In genomic region chr11:57763568-57763967, GRCh38 we compare ENCODE assay signal across 9 cellular contexts. TPM values are rescaled to one million over a fixed set of nuclear protein-coding genes. Genes with fewer than 3 reads are reported as not detected.
DNase-seq lines count a peak whose midpoint lies in the region; ATAC-seq, FAIRE-seq and TF ChIP-seq lines count a peak whose summit lies in the region.
"Had no signal": no experiment of that assay in that cellular context is flagged by ENCODE, and none has a peak within 500 bp of the region (broad histone marks: within the 10 kb centered on the region; RNA-seq: fewer than 3 reads in every experiment).

No MANE protein-coding gene starts in this region.

- ATAC-seq in K562: peak; percentile 70
- no peak for ATAC-seq in natural killer cell

- H3K79me2 ChIP-seq in K562 (ENCODE audit: control insufficient read depth, insufficient read depth, low read length): peaks cover 67% of the 10 kb centered on the region

- peak in 2 of 3 experiments; percentile 16 to 17; a peak in 1 of 6 replicates for TF ChIP-seq CTCF in K562 (IDR thresholded peaks at IDR 0.05 in 2 of 3, conservative IDR thresholded peaks at IDR 0.05 in 1 of 3; ENCODE audit: insufficient read depth in 2 of 3, low read depth in 1 of 3, low read length in 3 of 3)
- TF ChIP-seq CTCF in stomach (IDR thresholded peaks at IDR 0.05): peak in 3 of 7 experiments; percentile 16 to 22 (median 20)
- TF ChIP-seq CTCF in natural killer cell (IDR thresholded peaks at IDR 0.05): no peak
- no peak for TF ChIP-seq CTCF in D721Med (IDR thresholded peaks at IDR 0.05; ENCODE audit: insufficient read depth, missing control alignments)

- no peak overlapping the region for H3K27ac Mint-ChIP-seq in natural killer cell

- H3K9me1 ChIP-seq in K562 (ENCODE audit: control insufficient read depth, insufficient read depth, low read length): no peaks in the 10 kb centered on the region

- H3K4me2 ChIP-seq in K562 (ENCODE audit: insufficient read depth, low read length): peak overlapping the region; percentile 79
- H3K4me2 ChIP-seq: BLaER1 had no signal

- peak; percentile 55 for FAIRE-seq in K562 (lab: Jason Lieb, UNC)
- no peak for FAIRE-seq in D721Med (lab: Jason Lieb, UNC)
- no peak for FAIRE-seq in HTR-8/SVneo (lab: Jason Lieb, UNC)

- WGBS in K562 (ENCODE audit: insufficient coverage, low coverage, missing lambda C conversion rate): 6% methylated on average over 1 of the region's 1 CpG
- WGBS in stomach, 5 donors: 4 to 20% (median 10%) methylated on average over 1 of the region's 1 CpG

- TF ChIP-seq RAD21 in K562 (CRISPR knock-in tag; conservative IDR thresholded peaks at IDR 0.05 in 1 of 2, IDR thresholded peaks at IDR 0.05 in 1 of 2): peak in 1 of 2 experiments; percentile 16; a peak in 1 of 4 replicates

- H3K27ac ChIP-seq in K562 (ENCODE audit: extremely low read depth, low read depth, low read length) (no peak overlapping the region), stomach (peak overlapping the region; percentile 31 to 96 (median 92))
- H3K27ac ChIP-seq: BLaER1 had no signal

- H2AFZ ChIP-seq in K562 (ENCODE audit: low read depth, low read length): no peak overlapping the region

- H3K4me3 Mint-ChIP-seq in natural killer cell: no peak overlapping the region

- DNase-seq in DMS53 (lab: John Stamatoyannopoulos, UW) (peak; percentile 3), DMS53 treated with DMSO at 0.1 percent for 48 hours (lab: John Stamatoyannopoulos, UW; ENCODE audit: unreplicated experiment) (no peak), K562 (ENCODE audit: extremely low read depth in 1 of 4, low spot score in 3 of 4) (peak; percentile 34 to 54 (median 47)), inferior parietal cortex (ENCODE audit: extremely low spot score) (peak; percentile 65), stomach (no peak), natural killer cell (no peak), D721Med (ENCODE audit: insufficient read length, low spot score) (no peak), HTR-8/SVneo (ENCODE audit: insufficient read length, low spot score) (no peak)

- no peaks in the 10 kb centered on the region for H3K9me3 Mint-ChIP-seq in natural killer cell

- CTCF ChIA-PET in K562 (lab: Yijun Ruan, JAX; ENCODE audit: low intra/inter-chr PET ratio): no interaction called here

- in situ Hi-C loops in K562 (cut with MboI): no loop called here

- TF ChIP-seq EP300 in K562 (IDR thresholded peaks at IDR 0.05; ENCODE audit: low read length) (no peak), stomach (IDR thresholded peaks at IDR 0.05) (no peak)

- intact Hi-C loops in K562 (cut with micrococcal nuclease) (loop anchor here (2.0 to 5.0 kb wide), 2 partner anchors 15 to 34 kb away; no protein-coding TSS in a partner anchor), stomach (cut with DNase I; ENCODE audit: low total_unique reads) (no loop called here), natural killer cell (cut with micrococcal nuclease) (no loop called here)

- H3K4me3 ChIP-seq in K562: peak overlapping the region; percentile 62
- peak overlapping the region; percentile 46 to 60 (median 50) for H3K4me3 ChIP-seq in stomach
- H3K4me3 ChIP-seq: BLaER1 had no signal

- H3K4me1 Mint-ChIP-seq in natural killer cell: peaks cover 5 to 11% of the 10 kb centered on the region in 2 donors

- H4K20me1 ChIP-seq in K562 (replicated peaks; ENCODE audit: control insufficient read depth, insufficient read depth, low read length): peaks cover 7% of the 10 kb centered on the region

- H3K9me3 ChIP-seq in K562 (replicated peaks; ENCODE audit: control insufficient read depth, insufficient read depth, low read depth, low read length) (no peaks in the 10 kb centered on the region), stomach (no peaks in the 10 kb centered on the region)
- H3K9me3 ChIP-seq: BLaER1 had no signal

- H3K27me3 Mint-ChIP-seq in natural killer cell (ENCODE audit: low read depth in 2 of 2): peaks cover 8 to 18% of the 10 kb centered on the region in 2 donors

- TF ChIP-seq POLR2A in K562 (conservative IDR thresholded peaks at IDR 0.05) (no peak), stomach (IDR thresholded peaks at IDR 0.05) (no peak)

- no TSS peak for BruUV-seq in K562 (replicated peaks; lab: Mats Ljungman, UMichigan)

- H3K36me3 Mint-ChIP-seq in natural killer cell: no peaks in the 10 kb centered on the region

- POLR2A ChIA-PET in K562 (lab: Yijun Ruan, JAX): interaction anchor here (0.7 to 6.2 kb wide), 8 partner anchors 9 to 51 kb away, joined by 3 to 88 read pairs (median 10); partner anchors contain the start of genes BTBD18, MED19, SELENOH and TMX2

- peak overlapping the region; percentile 1 to 95; a peak in 2 of 4 replicates for H3K9ac ChIP-seq in K562 (ENCODE audit: insufficient read depth in 1 of 2, low read depth in 2 of 2, low read length in 2 of 2)
- H3K9ac ChIP-seq: BLaER1 had no signal

- H3K4me1 ChIP-seq in K562 (replicated peaks in 1 of 2; ENCODE audit: control insufficient read depth in 2 of 2, insufficient read depth in 2 of 2, low read length in 2 of 2) (peaks cover 7 to 22% of the 10 kb centered on the region in 2 experiments; a peak in 4 of 5 replicates), stomach (peaks cover 14 to 52% (median 35%) of the 10 kb centered on the region in 4 donors)
- H3K4me1 ChIP-seq: BLaER1 had no signal

- H3K36me3 ChIP-seq in K562 (ENCODE audit: control insufficient read depth, insufficient read depth, low read length) (peaks cover 7% of the 10 kb centered on the region; the same call in 1 of the 3 replicates), stomach (peaks cover 0 to 6% (median 0%) of the 10 kb centered on the region in 4 donors)
- H3K36me3 ChIP-seq: BLaER1 had no signal

- no peaks in the 10 kb centered on the region for H3K27me3 ChIP-seq in K562 (ENCODE audit: control insufficient read depth in 2 of 2, insufficient read depth in 2 of 2, low read length in 2 of 2)
- no peaks in the 10 kb centered on the region for H3K27me3 ChIP-seq in stomach

RNA-seq across cellular contexts. Expression of gene CTNND1, which starts 2.0 kb away (rescaled TPM):
- 231 and 262 TPM in 2 replicates for total RNA-seq in K562 (2011; cell fraction: chromatin; rRNA removed; ENCODE audit: low replicate concordance)
- 84.4 and 84.7 TPM in 2 replicates for total RNA-seq in K562 (2011; cell fraction: nucleolus; rRNA removed)
- 126 and 154 TPM in 2 replicates for total RNA-seq in K562 (2011; cell fraction: nucleoplasm; rRNA removed)
- 38.2 and 48.9 TPM in 2 replicates for total RNA-seq in K562 (2014; rRNA removed)
- 37.4 and 41.7 TPM in 2 replicates for total RNA-seq in K562 (2014; rRNA removed; fragmentation: Illumina TruSeq; extraction: Trizol)
- total RNA-seq in K562 (2015; rRNA removed; fragmentation: Illumina TruSeq; extraction: Trizol): 41.5 and 43.3 TPM in 2 replicates
- total RNA-seq in K562 (2021): 55.0 and 59.4 TPM in 2 replicates
- 74.0 and 84.2 TPM in 2 replicates for polyA plus RNA-seq in K562 (2011; rRNA removed)
- 57.8 and 67.2 TPM in 2 replicates for polyA plus RNA-seq in K562 (2011; cell fraction: cytosol; rRNA removed)
- 68.6 and 69.0 TPM in 2 replicates for polyA plus RNA-seq in K562 (2011; cell fraction: nucleus; rRNA removed)
- polyA plus RNA-seq in K562 (2012): 35.7 and 45.2 TPM in 2 replicates
- 47.2 and 54.9 TPM in 2 replicates for polyA plus RNA-seq in K562 (2014; fragmentation: Illumina TruSeq; extraction: Trizol)
- polyA plus RNA-seq in K562 (2014; fragmentation: Nextera tagmentation; extraction: Ambion mirVana): 10 to 100 TPM; 11.1 to 23.8 TPM
- polyA plus RNA-seq in K562 (2014; rRNA removed): 33.6 and 36.8 TPM in 2 replicates
- polyA minus RNA-seq in K562 (2011; rRNA and poly(A)+ RNA removed): 136 and 146 TPM in 2 replicates
- 61.1 and 105 TPM in 2 replicates for polyA minus RNA-seq in K562 (2011; cell fraction: cytosol; rRNA and poly(A)+ RNA removed)
- 34.9 and 59.4 TPM in 2 replicates for polyA minus RNA-seq in K562 (2011; cell fraction: nucleus; rRNA and poly(A)+ RNA removed)
- total RNA-seq in stomach: 100 to 1,000 TPM; 110 to 447 (median 215) TPM
- 10 to 100 TPM; 45.1 to 98.5 (median 61.3) TPM for polyA plus RNA-seq in stomach
- 10 to 100 TPM; 17.1 to 17.7 (median 17.3) TPM for total RNA-seq in natural killer cell

RNA-seq across cellular contexts. Expression of gene BTBD18, which starts 11.9 kb away (rescaled TPM):
- total RNA-seq in K562 (2011; cell fraction: chromatin; rRNA removed; ENCODE audit: low replicate concordance): not detected in 2 replicates
- total RNA-seq in K562 (2011; cell fraction: nucleolus; rRNA removed): not detected in 2 replicates
- not detected in 2 replicates for total RNA-seq in K562 (2011; cell fraction: nucleoplasm; rRNA removed)
- not detected in 2 replicates for total RNA-seq in K562 (2014; rRNA removed)
- total RNA-seq in K562 (2014; rRNA removed; fragmentation: Illumina TruSeq; extraction: Trizol): not detected in 2 replicates
- total RNA-seq in K562 (2015; rRNA removed; fragmentation: Illumina TruSeq; extraction: Trizol): not detected in 2 replicates
- total RNA-seq in K562 (2021): not detected in 2 replicates
- not detected in 2 replicates for polyA plus RNA-seq in K562 (2011; rRNA removed)
- not detected in 2 replicates for polyA plus RNA-seq in K562 (2011; cell fraction: cytosol; rRNA removed)
- polyA plus RNA-seq in K562 (2011; cell fraction: nucleus; rRNA removed): not detected in 2 replicates
- polyA plus RNA-seq in K562 (2012): 0.10 and 0.18 TPM in 2 replicates
- polyA plus RNA-seq in K562 (2014; fragmentation: Illumina TruSeq; extraction: Trizol): not detected in 2 replicates
- polyA plus RNA-seq in K562 (2014; fragmentation: Nextera tagmentation; extraction: Ambion mirVana): under 1 TPM in 1 of 2 experiments, not detected in 1; 0.06 TPM
- not detected in 2 replicates for polyA plus RNA-seq in K562 (2014; rRNA removed)
- not detected in 2 replicates for polyA minus RNA-seq in K562 (2011; rRNA and poly(A)+ RNA removed)
- not detected in 2 replicates for polyA minus RNA-seq in K562 (2011; cell fraction: cytosol; rRNA and poly(A)+ RNA removed)
- polyA minus RNA-seq in K562 (2011; cell fraction: nucleus; rRNA and poly(A)+ RNA removed): not detected in 2 replicates
- not detected for total RNA-seq in stomach
- polyA plus RNA-seq in stomach: not detected
- total RNA-seq in natural killer cell: not detected

RNA-seq across cellular contexts. Expression of gene SELENOH, which starts 22.3 kb away (rescaled TPM):
- total RNA-seq in K562 (2011; cell fraction: chromatin; rRNA removed; ENCODE audit: low replicate concordance): 83.6 and 114 TPM in 2 replicates
- total RNA-seq in K562 (2011; cell fraction: nucleolus; rRNA removed): 79.0 and 105 TPM in 2 replicates
- 100 and 130 TPM in 2 replicates for total RNA-seq in K562 (2011; cell fraction: nucleoplasm; rRNA removed)
- total RNA-seq in K562 (2014; rRNA removed) (254 and 261 TPM in 2 replicates), K562 (2014; rRNA removed; fragmentation: Illumina TruSeq; extraction: Trizol) (47.8 and 49.2 TPM in 2 replicates), K562 (2015; rRNA removed; fragmentation: Illumina TruSeq; extraction: Trizol) (118 and 136 TPM in 2 replicates), K562 (2021) (194 and 216 TPM in 2 replicates), stomach (100 to 1,000 TPM in 4 of 5 donors, 10 to 100 TPM in 1; 33.8 to 234 (median 152) TPM), natural killer cell (10 to 100 TPM; 55.3 to 83.3 (median 61.0) TPM)
- polyA plus RNA-seq in K562 (2011; rRNA removed) (116 and 120 TPM in 2 replicates), K562 (2014; fragmentation: Illumina TruSeq; extraction: Trizol) (33.9 and 70.6 TPM in 2 replicates), K562 (2014; fragmentation: Nextera tagmentation; extraction: Ambion mirVana) (10 to 100 TPM; 16.6 to 39.5 TPM), K562 (2014; rRNA removed) (278 and 299 TPM in 2 replicates), stomach (100 to 1,000 TPM; 158 to 194 (median 183) TPM)
- 130 and 220 TPM in 2 replicates for polyA plus RNA-seq in K562 (2011; cell fraction: cytosol; rRNA removed)
- polyA plus RNA-seq in K562 (2011; cell fraction: nucleus; rRNA removed): 80.1 and 86.3 TPM in 2 replicates
- 164 and 181 TPM in 2 replicates for polyA plus RNA-seq in K562 (2012)
- 18.6 and 22.8 TPM in 2 replicates for polyA minus RNA-seq in K562 (2011; rRNA and poly(A)+ RNA removed)
- polyA minus RNA-seq in K562 (2011; cell fraction: cytosol; rRNA and poly(A)+ RNA removed): 22.3 and 25.8 TPM in 2 replicates
- polyA minus RNA-seq in K562 (2011; cell fraction: nucleus; rRNA and poly(A)+ RNA removed): 33.8 and 45.2 TPM in 2 replicates

RNA-seq across cellular contexts. Expression of gene TMX2, which starts 51.2 kb away (rescaled TPM):
- 254 and 323 TPM in 2 replicates for total RNA-seq in K562 (2011; cell fraction: chromatin; rRNA removed; ENCODE audit: low replicate concordance)
- 286 and 299 TPM in 2 replicates for total RNA-seq in K562 (2011; cell fraction: nucleolus; rRNA removed)
- total RNA-seq in K562 (2011; cell fraction: nucleoplasm; rRNA removed): 359 and 435 TPM in 2 replicates
- total RNA-seq in K562 (2014; rRNA removed) (184 and 195 TPM in 2 replicates), K562 (2014; rRNA removed; fragmentation: Illumina TruSeq; extraction: Trizol) (232 and 235 TPM in 2 replicates), K562 (2015; rRNA removed; fragmentation: Illumina TruSeq; extraction: Trizol) (215 and 227 TPM in 2 replicates), K562 (2021) (175 and 176 TPM in 2 replicates), stomach (10 to 100 TPM; 20.1 to 72.3 (median 38.1) TPM), natural killer cell (10 to 100 TPM; 43.6 to 70.4 (median 45.7) TPM)
- polyA plus RNA-seq in K562 (2011; rRNA removed) (169 and 192 TPM in 2 replicates), K562 (2014; fragmentation: Illumina TruSeq; extraction: Trizol) (243 and 281 TPM in 2 replicates), K562 (2014; fragmentation: Nextera tagmentation; extraction: Ambion mirVana) (100 to 1,000 TPM; 381 to 433 TPM), K562 (2014; rRNA removed) (218 and 224 TPM in 2 replicates), stomach (10 to 100 TPM; 34.5 to 57.6 (median 35.2) TPM)
- polyA plus RNA-seq in K562 (2011; cell fraction: cytosol; rRNA removed): 147 and 153 TPM in 2 replicates
- polyA plus RNA-seq in K562 (2011; cell fraction: nucleus; rRNA removed): 239 and 329 TPM in 2 replicates
- 152 and 169 TPM in 2 replicates for polyA plus RNA-seq in K562 (2012)
- 211 and 260 TPM in 2 replicates for polyA minus RNA-seq in K562 (2011; rRNA and poly(A)+ RNA removed)
- polyA minus RNA-seq in K562 (2011; cell fraction: cytosol; rRNA and poly(A)+ RNA removed): 74.3 and 111 TPM in 2 replicates
- 62.1 and 97.1 TPM in 2 replicates for polyA minus RNA-seq in K562 (2011; cell fraction: nucleus; rRNA and poly(A)+ RNA removed)

RNA-seq across cellular contexts. Expression of gene MED19, which starts 51.6 kb away (rescaled TPM):
- 14.1 and 17.9 TPM in 2 replicates for total RNA-seq in K562 (2011; cell fraction: chromatin; rRNA removed; ENCODE audit: low replicate concordance)
- total RNA-seq in K562 (2011; cell fraction: nucleolus; rRNA removed): 13.6 and 15.0 TPM in 2 replicates
- 11.6 and 12.5 TPM in 2 replicates for total RNA-seq in K562 (2011; cell fraction: nucleoplasm; rRNA removed)
- total RNA-seq in K562 (2014; rRNA removed) (19.3 and 23.5 TPM in 2 replicates), K562 (2014; rRNA removed; fragmentation: Illumina TruSeq; extraction: Trizol) (13.9 and 14.9 TPM in 2 replicates), K562 (2015; rRNA removed; fragmentation: Illumina TruSeq; extraction: Trizol) (15.0 and 17.2 TPM in 2 replicates), K562 (2021) (13.7 and 14.0 TPM in 2 replicates), stomach (10 to 100 TPM in 3 of 5 donors, 1 to 10 TPM in 1, not detected in 1; 4.4 to 31.7 (median 18.8) TPM), natural killer cell (10 to 100 TPM; 11.0 to 15.1 (median 13.3) TPM)
- polyA plus RNA-seq in K562 (2011; rRNA removed) (16.4 and 19.2 TPM in 2 replicates), K562 (2014; fragmentation: Illumina TruSeq; extraction: Trizol) (17.7 and 19.8 TPM in 2 replicates), K562 (2014; fragmentation: Nextera tagmentation; extraction: Ambion mirVana) (1 to 10 TPM; 7.3 to 7.9 TPM), K562 (2014; rRNA removed) (15.9 and 22.1 TPM in 2 replicates), stomach (10 to 100 TPM; 14.2 to 23.2 (median 16.8) TPM)
- polyA plus RNA-seq in K562 (2011; cell fraction: cytosol; rRNA removed): 22.5 and 55.4 TPM in 2 replicates
- polyA plus RNA-seq in K562 (2011; cell fraction: nucleus; rRNA removed): 15.2 and 18.3 TPM in 2 replicates
- polyA plus RNA-seq in K562 (2012): 15.4 and 19.6 TPM in 2 replicates
- polyA minus RNA-seq in K562 (2011; rRNA and poly(A)+ RNA removed): 7.4 and 10.3 TPM in 2 replicates
- polyA minus RNA-seq in K562 (2011; cell fraction: cytosol; rRNA and poly(A)+ RNA removed): 4.0 and 5.4 TPM in 2 replicates
- polyA minus RNA-seq in K562 (2011; cell fraction: nucleus; rRNA and poly(A)+ RNA removed): 4.7 and 5.3 TPM in 2 replicates

Comparison
In these comparisons a context has a peak if more than half of its experiments do, and no peak if none do; other contexts are left out.
1. DNase-seq: peak in DMS53 (single experiment), K562 (4 of 4) and inferior parietal cortex (single experiment); none in DMS53 treated with DMSO at 0.1 percent for 48 hours (single experiment), stomach (single experiment), natural killer cell (single experiment), D721Med (single experiment) and HTR-8/SVneo (single experiment).
2. CTCF ChIP-seq: peak in K562 (2 of 3); none in natural killer cell (single experiment) and D721Med (single experiment).